21 cellular contexts compared by ENCODE assay signal in genomic region chr9:70675868-70676370, GRCh38.
DNase-seq lines count a peak whose midpoint lies in the region; ATAC-seq, FAIRE-seq and TF ChIP-seq lines count a peak whose summit lies in the region.
"Had no signal": no experiment of that assay in that cellular context is flagged by ENCODE, and none has a peak within 500 bp of the region (broad histone marks: within the 10 kb centered on the region; RNA-seq: fewer than 3 reads in every experiment).

No MANE protein-coding gene starts in this region.

- WGBS in HepG2 (ENCODE audit: low lambda C conversion rate): 5% methylated on average over 1 of the region's 1 CpG
- WGBS in right lobe of liver (ENCODE audit: insufficient coverage, low coverage, low lambda C conversion rate, missing lambda C conversion rate): 81% methylated on average over 1 of the region's 1 CpG
- 47 to 60% (median 56%) methylated on average over 1 of the region's 1 CpG for WGBS in adrenal gland, 4 donors
- WGBS in body of pancreas, 2 donors: 64 to 80% methylated on average over 1 of the region's 1 CpG

- H3K4me2 ChIP-seq in HepG2 (ENCODE audit: low read depth, low read length): no peak overlapping the region
- H3K4me2 ChIP-seq: BLaER1 had no signal

- H3K27me3 Mint-ChIP-seq in osteocyte (ENCODE audit: unreplicated experiment): peaks cover 6% of the 10 kb centered on the region
- H3K27me3 Mint-ChIP-seq: CD4-positive, alpha-beta memory T cell had no signal

- no peaks in the 10 kb centered on the region for H3K36me3 ChIP-seq in HepG2 (replicated peaks in 1 of 2; ENCODE audit: control insufficient read depth in 1 of 2, insufficient read depth in 2 of 2, low read length in 2 of 2)
- H3K36me3 ChIP-seq in right lobe of liver: no peaks in the 10 kb centered on the region
- H3K36me3 ChIP-seq in adrenal gland (replicated peaks in 1 of 2): no peaks in the 10 kb centered on the region
- no peaks in the 10 kb centered on the region for H3K36me3 ChIP-seq in body of pancreas (replicated peaks in 1 of 2; ENCODE audit: insufficient read depth in 1 of 2, low read depth in 2 of 2)
- H3K36me3 ChIP-seq: BLaER1 had no signal

- TF ChIP-seq EP300 in HepG2 (IDR thresholded peaks at IDR 0.05; ENCODE audit: low read depth in 2 of 2, low read length in 2 of 2): no peak
- TF ChIP-seq EP300 in HepG2 (CRISPR knock-in tag; IDR thresholded peaks at IDR 0.05; ENCODE audit: borderline replicate concordance): no peak

- H3K27me3 ChIP-seq in HepG2 (ENCODE audit: control insufficient read depth in 1 of 2, insufficient read depth in 2 of 2, low read length in 2 of 2) (0 out of 5 replicates have a peak, but pooled peaks cover 0 to 3% of the 10 kb centered on the region in 2 experiments), right lobe of liver (no peaks in the 10 kb centered on the region), adrenal gland (no peaks in the 10 kb centered on the region), body of pancreas (no peaks in the 10 kb centered on the region)
- H3K27me3 ChIP-seq: BLaER1 had no signal

- no peak overlapping the region for H3K27ac Mint-ChIP-seq in osteocyte (ENCODE audit: unreplicated experiment)
- H3K27ac Mint-ChIP-seq: CD14-positive monocyte; CD4-positive, alpha-beta memory T cell; IgD-negative memory B cell had no signal

- H3K4me3 Mint-ChIP-seq in osteocyte (ENCODE audit: unreplicated experiment): no peak overlapping the region
- H3K4me3 Mint-ChIP-seq: CD14-positive monocyte; CD4-positive, alpha-beta memory T cell; IgD-negative memory B cell had no signal

- no peak for TF ChIP-seq POLR2A in HepG2 (IDR thresholded peaks at IDR 0.05; ENCODE audit: insufficient read depth in 1 of 2, low read depth in 2 of 2, low read length in 2 of 2)
- TF ChIP-seq POLR2A in right lobe of liver (IDR thresholded peaks at IDR 0.05): no peak
- no peak for TF ChIP-seq POLR2A in adrenal gland (IDR thresholded peaks at IDR 0.05)
- TF ChIP-seq POLR2A in body of pancreas (IDR thresholded peaks at IDR 0.05): no peak

- no peak for ATAC-seq in HepG2
- no peak for ATAC-seq in right lobe of liver
- no peak for ATAC-seq in body of pancreas
- ATAC-seq: GM12878 had no signal

- TF ChIP-seq CTCF in HepG2 (CRISPR knock-in tag; IDR thresholded peaks at IDR 0.05) (no peak), right lobe of liver (IDR thresholded peaks at IDR 0.05) (no peak), adrenal gland (IDR thresholded peaks at IDR 0.05) (no peak), fibroblast of villous mesenchyme (IDR thresholded peaks at IDR 0.05; ENCODE audit: insufficient read depth, low read depth, low read length) (no peak), osteocyte (IDR thresholded peaks at IDR 0.05) (no peak), body of pancreas (IDR thresholded peaks at IDR 0.05) (no peak)

- no peaks in the 10 kb centered on the region for H3K9me3 ChIP-seq in HepG2 (ENCODE audit: low read length)
- H3K9me3 ChIP-seq in right lobe of liver: no peaks in the 10 kb centered on the region
- H3K9me3 ChIP-seq in adrenal gland (replicated peaks in 1 of 3): no peaks in the 10 kb centered on the region
- H3K9me3 ChIP-seq in body of pancreas: no peaks in the 10 kb centered on the region
- H3K9me3 ChIP-seq: BLaER1 had no signal

- H3K79me2 ChIP-seq in HepG2 (ENCODE audit: insufficient read depth, low read length): no peaks in the 10 kb centered on the region

- TF ChIP-seq RAD21 in HepG2 (CRISPR knock-in tag; IDR thresholded peaks at IDR 0.05): no peak

- no peaks in the 10 kb centered on the region for H3K9me3 Mint-ChIP-seq in osteocyte (ENCODE audit: unreplicated experiment)
- H3K9me3 Mint-ChIP-seq: CD14-positive monocyte; CD4-positive, alpha-beta memory T cell; IgD-negative memory B cell had no signal

- no peaks in the 10 kb centered on the region for H3K36me3 Mint-ChIP-seq in osteocyte (ENCODE audit: unreplicated experiment)
- H3K36me3 Mint-ChIP-seq: CD14-positive monocyte; CD4-positive, alpha-beta memory T cell; IgD-negative memory B cell had no signal

- no peak overlapping the region for H3K9ac ChIP-seq in HepG2 (ENCODE audit: insufficient read depth, low read depth, low read length)
- H3K9ac ChIP-seq: BLaER1 had no signal

- no peak overlapping the region for H3K27ac ChIP-seq in HepG2 (ENCODE audit: extremely low read length, insufficient read depth, low read length)
- H3K27ac ChIP-seq in right lobe of liver: no peak overlapping the region
- H3K27ac ChIP-seq in adrenal gland: peak overlapping the region; percentile 1 to 75 (median 67)
- no peak overlapping the region for H3K27ac ChIP-seq in body of pancreas
- H3K27ac ChIP-seq: 22Rv1, BLaER1, HL-60 had no signal

- no peak for FAIRE-seq in HepG2 (lab: Jason Lieb, UNC)
- FAIRE-seq: GM12878 had no signal

- POLR2A ChIA-PET in HepG2 (lab: Yijun Ruan, JAX): no interaction called here

- H4K20me1 ChIP-seq in HepG2 (ENCODE audit: insufficient read depth, low read length): no peaks in the 10 kb centered on the region
- H4K20me1 ChIP-seq: BLaER1 had no signal

- no peaks in the 10 kb centered on the region for H3K4me1 Mint-ChIP-seq in osteocyte (ENCODE audit: unreplicated experiment)
- H3K4me1 Mint-ChIP-seq: CD14-positive monocyte; CD4-positive, alpha-beta memory T cell; IgD-negative memory B cell had no signal

- DNase-seq in HepG2 (ENCODE audit: low spot score) (no peak), right lobe of liver (no peak), adrenal gland (no peak), fibroblast of villous mesenchyme (ENCODE audit: low read depth) (peak; percentile 24), osteocyte (ENCODE audit: extremely low spot score, unreplicated experiment) (no peak), body of pancreas (no peak)
- DNase-seq in stimulated activated CD4-positive, alpha-beta T cell treated with anti-CD3 and anti-CD28 coated beads, Interleukin-4, amount 100 ng/mL, for 4 hours: no peak
- DNase-seq: Calu3; CD4-positive, alpha-beta memory T cell; DMS 273 treated with DMSO at 0.1 percent for 48 hours; DMS53; DND-41; EL; GOT3; H7 had no signal

- BruUV-seq in HepG2 (replicated peaks; lab: Mats Ljungman, UMichigan): no TSS peak

- CTCF ChIA-PET in HepG2 (lab: Yijun Ruan, JAX; ENCODE audit: low intra/inter-chr PET ratio, low total read pairs): no interaction called here

- in situ Hi-C loops in HepG2 (cut with HindIII; ENCODE audit: extremely low pct_ligation_motif_present, low pct_unique_long_range_greater_than_20kb): no loop called here

- intact Hi-C loops in HepG2 (cut with micrococcal nuclease; ENCODE audit: unreplicated experiment) (no loop called here), right lobe of liver (cut with DNase I) (no loop called here), adrenal gland (cut with DNase I) (no loop called here), body of pancreas (cut with DNase I) (no loop called here)

- H3K4me3 ChIP-seq in HepG2 (replicated peaks in 1 of 3; ENCODE audit: insufficient read depth in 1 of 3, low read depth in 2 of 3, low read length in 3 of 3): no peak overlapping the region
- no peak overlapping the region for H3K4me3 ChIP-seq in right lobe of liver
- H3K4me3 ChIP-seq in adrenal gland: no peak overlapping the region
- no peak overlapping the region for H3K4me3 ChIP-seq in fibroblast of villous mesenchyme (ENCODE audit: low read depth, low read length)
- no peak overlapping the region for H3K4me3 ChIP-seq in body of pancreas
- H3K4me3 ChIP-seq: BLaER1, GM12878 had no signal

- H3K4me1 ChIP-seq in HepG2 (ENCODE audit: insufficient read depth, low read length) (no peaks in the 10 kb centered on the region), right lobe of liver (no peaks in the 10 kb centered on the region), adrenal gland (replicated peaks in 1 of 2) (peaks cover 34 to 55% of the 10 kb centered on the region in 2 donors), body of pancreas (peaks cover 4% of the 10 kb centered on the region)
- H3K4me1 ChIP-seq: BLaER1 had no signal

- H2AFZ ChIP-seq in HepG2 (ENCODE audit: low read length): no peak overlapping the region

TF ChIP-seq in HepG2, 621 proteins besides CTCF, POLR2A, EP300 and RAD21:
- no peak for TF ChIP-seq TOPORS (CRISPR knock-in tag; IDR thresholded peaks at IDR 0.05)
- peak; percentile 57; the same call in 1 of the 2 replicates for TF ChIP-seq MAFF (IDR thresholded peaks at IDR 0.05; ENCODE audit: low read depth, low read length)
- TF ChIP-seq MAFK (conservative IDR thresholded peaks at IDR 0.05 in 1 of 2, IDR thresholded peaks at IDR 0.05 in 1 of 2; ENCODE audit: low read length in 2 of 2): peak; percentile 59 to 66

Comparison
In these comparisons a context has a peak if more than half of its experiments do, and no peak if none do; other contexts are left out.
1. H3K27ac ChIP-seq: peak in adrenal gland (5 of 5); none in HepG2 (single experiment), right lobe of liver (0 of 3) and body of pancreas (0 of 4).